ENCODE assay signal across 35 cellular contexts in genomic region chr16:9595393-9595792, GRCh38.
"Had no signal": no experiment of that assay in that cellular context is flagged by ENCODE, and none has a peak within 500 bp of the region (broad histone marks: within the 10 kb centered on the region; RNA-seq: fewer than 3 reads in every experiment).

No MANE protein-coding gene starts in this region.

- H3K9me3 ChIP-seq: MG63 had no signal

- DNase-seq: Karpas-422, Kasumi-1, MG63, MM.1S, MV-4-11, NCI-H1048, NCI-H1092, NCI-H1092 treated with DMSO at 0.1 percent for 48 hours, NCI-H1105, NCI-H1105 treated with DMSO at 0.1 percent for 48 hours, NCI-H1417, NCI-H1417 treated with DMSO at 0.1 percent for 48 hours, NCI-H1436, NCI-H1436 treated with DMSO at 0.1 percent for 48 hours, NCI-H146, NCI-H1694, NCI-H1694 treated with DMSO at 0.1 percent for 48 hours, NCI-H187, NCI-H187 treated with DMSO at 0.1 percent for 48 hours, NCI-H1930, NCI-H2029, NCI-H2029 treated with DMSO at 0.1 percent for 48 hours, NCI-H2081, NCI-H2081 treated with DMSO at 0.1 percent for 48 hours, NCI-H2107, NCI-H2171, NCI-H2171 treated with DMSO at 0.1 percent for 48 hours, NCI-H2227 treated with DMSO at 0.1 percent for 48 hours, NCI-H226, NCI-H345, NCI-H446, NCI-H446 treated with DMSO at 0.1 percent for 48 hours, NCI-H510A, NCI-H510A treated with DMSO at 0.1 percent for 48 hours, NCI-H524 had no signal

- H3K36me3 ChIP-seq: MG63 had no signal

- H3K4me3 ChIP-seq: MG63 had no signal
